28 cellular contexts compared by ENCODE assay signal in the genomic region with DNA sequence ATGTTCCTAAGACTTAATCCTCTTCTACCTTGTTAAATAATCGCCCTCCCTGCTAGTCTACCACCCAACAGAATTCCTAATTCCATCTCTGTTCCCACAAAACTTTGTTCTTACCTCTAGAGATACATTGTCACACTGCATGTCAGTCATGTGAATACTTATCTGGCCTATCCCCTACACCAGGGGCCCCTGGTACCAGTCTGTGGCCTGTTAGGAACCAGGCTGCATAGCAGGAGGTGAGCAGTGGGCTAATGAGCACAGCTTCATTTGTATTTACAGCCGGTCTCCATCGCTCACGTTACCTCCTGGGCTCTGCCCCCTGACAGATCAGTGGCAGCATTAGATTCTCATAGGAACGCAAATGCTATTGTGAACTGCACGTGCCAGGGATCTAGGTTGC.
A peak's percentile ranks its signal among the peaks of the same experiment; 100 is the strongest.
DNase-seq lines count a peak whose midpoint lies in the region; ATAC-seq and TF ChIP-seq lines count a peak whose summit lies in the region.
"Had no signal": no experiment of that assay in that cellular context is flagged by ENCODE, and none has a peak within 500 bp of the region (broad histone marks: within the 10 kb centered on the region; RNA-seq: fewer than 3 reads in every experiment).

No MANE protein-coding gene starts in this region.

- H3K27me3 ChIP-seq in RWPE2 (ENCODE audit: insufficient read depth, poor library complexity, severe bottlenecking) (no peaks in the 10 kb centered on the region), layer of hippocampus (ENCODE audit: control insufficient read depth, insufficient read depth, low read length) (no peaks in the 10 kb centered on the region), thoracic aorta (replicated peaks; ENCODE audit: insufficient read depth) (no peaks in the 10 kb centered on the region)
- H3K27me3 ChIP-seq: BE2C, body of pancreas, uterus had no signal

- no peak overlapping the region for H3K27ac ChIP-seq in HEK293 (ENCODE audit: extremely low read depth, low read depth, low read length)
- H3K27ac ChIP-seq in RWPE2 (ENCODE audit: poor library complexity, severe bottlenecking), result peak overlapping the region; percentile 22
- peak overlapping the region; percentile 14 for H3K27ac ChIP-seq in layer of hippocampus (ENCODE audit: low read depth, low read length)
- H3K27ac ChIP-seq in thoracic aorta, result peak overlapping the region; percentile 83 to 85
- H3K27ac ChIP-seq: body of pancreas, HL-60 had no signal

- no peak for ATAC-seq in RWPE2 (ENCODE audit: low read depth)
- ATAC-seq in thoracic aorta (ENCODE audit: insufficient number of reproducible peaks, low FRiP score, low read depth), result no peak
- no peak for ATAC-seq in GM18505 (IDR thresholded peaks at IDR 0.05; ENCODE audit: unreplicated experiment)
- ATAC-seq: activated CD4-positive, CD25-positive, alpha-beta regulatory T cell treated with anti-CD3 and anti-CD28 coated beads, Interleukin-2, amount 50 U/mL, for 24 hours; activated T-cell treated with anti-CD3 and anti-CD28 coated beads, Interleukin-2, amount 50 U/mL, for 72 hours; body of pancreas; CD8-positive, alpha-beta T cell; mucosa of descending colon; natural killer cell treated with Interleukin-12 subunit alpha and Interleukin-12 subunit beta and Interleukin-15 and Interleukin-18, amount 100 ng/mL, for 72 hours; stimulated activated effector memory CD8-positive, alpha-beta T cell treated with anti-CD3 and anti-CD28 coated beads, Interleukin-12 subunit alpha, Interleukin-12 subunit beta, amount 100 ng/mL, for 72 hours had no signal

- TF ChIP-seq POLR2A in GM18505 (IDR thresholded peaks at IDR 0.05; ENCODE audit: borderline replicate concordance, extremely low read depth, insufficient read depth, insufficient read length), result no peak

- CTCF ChIA-PET in HEK293 (lab: Yijun Ruan, JAX), result interaction anchor here (0.6 kb wide), 1 partner anchor 62 kb away, joined by 3 read pairs; no protein-coding TSS in a partner anchor

- peaks cover 20% of the 10 kb centered on the region for H3K4me1 ChIP-seq in HEK293 (ENCODE audit: control insufficient read depth, insufficient read depth, low read length)
- peaks cover 53% of the 10 kb centered on the region for H3K4me1 ChIP-seq in RWPE2 (ENCODE audit: insufficient read depth, poor library complexity, severe bottlenecking)
- peaks cover 41 to 69% of the 10 kb centered on the region in 2 donors for H3K4me1 ChIP-seq in thoracic aorta (ENCODE audit: control insufficient read depth in 1 of 2, low read depth in 2 of 2)
- H3K4me1 ChIP-seq: BE2C had no signal

- H3K9me3 ChIP-seq in HEK293 (ENCODE audit: control insufficient read depth, insufficient read depth, low read depth, low read length), result no peaks in the 10 kb centered on the region
- no peaks in the 10 kb centered on the region for H3K9me3 ChIP-seq in RWPE2 (ENCODE audit: severe bottlenecking)
- H3K9me3 ChIP-seq in thoracic aorta, result no peaks in the 10 kb centered on the region
- H3K9me3 ChIP-seq: BE2C, body of pancreas, HAP-1, mucosa of descending colon, SK-N-SH, uterus had no signal

- no peak overlapping the region for H3K4me3 ChIP-seq in HEK293 (ENCODE audit: low read depth, low read length)
- no peak overlapping the region for H3K4me3 ChIP-seq in RWPE2 (ENCODE audit: severe bottlenecking)
- no peak overlapping the region for H3K4me3 ChIP-seq in thoracic aorta
- H3K4me3 ChIP-seq: body of pancreas, HAP-1, lung, mucosa of descending colon, uterus had no signal

- POLR2A ChIA-PET in HEK293 (lab: Yijun Ruan, JAX), result no interaction called here

- no peak for TF ChIP-seq CTCF in HEK293 (tag by site-specific recombination; IDR thresholded peaks at IDR 0.05)
- no peak for TF ChIP-seq CTCF in RWPE2 (IDR thresholded peaks at IDR 0.05; ENCODE audit: poor library complexity, severe bottlenecking)
- no peak for TF ChIP-seq CTCF in thoracic aorta (IDR thresholded peaks at IDR 0.05)

- DNase-seq in RWPE2 (ENCODE audit: low spot score), result no peak
- DNase-seq in thoracic aorta (ENCODE audit: low spot score), result no peak
- DNase-seq in UCSD-AML1 (lab: John Stamatoyannopoulos, UW; ENCODE audit: unreplicated experiment), result no peak
- no peak for DNase-seq in stimulated activated CD4-positive, alpha-beta T cell treated with anti-CD3 and anti-CD28 coated beads, Interleukin-4, amount 100 ng/mL, for 4 hours
- DNase-seq: activated CD4-positive, alpha-beta T cell treated with anti-CD3 and anti-CD28 coated beads, Interleukin-2, amount 50 U/mL, for 48 hours; activated naive CD4-positive, alpha-beta T cell; activated T-cell treated with anti-CD3 and anti-CD28 coated beads, Interleukin-2, amount 50 U/mL, for 72 hours; BE2C; body of pancreas; CD8-positive, alpha-beta T cell; cerebellar nuclear complex; foreskin melanocyte; KG1; kidney glomerular epithelial cell; MM.1S; mucosa of descending colon; NCI-H1105 treated with DMSO at 0.1 percent for 48 hours; SK-N-SH; uterus had no signal

- H3K36me3 ChIP-seq in HEK293 (ENCODE audit: control insufficient read depth in 2 of 2, insufficient read depth in 1 of 2, low read length in 2 of 2), result no peaks in the 10 kb centered on the region
- H3K36me3 ChIP-seq in RWPE2 (ENCODE audit: low read depth), result peaks cover 51% of the 10 kb centered on the region
- H3K36me3 ChIP-seq in thoracic aorta, result no peaks in the 10 kb centered on the region
- H3K36me3 ChIP-seq: BE2C, HAP-1, uterus had no signal

TF ChIP-seq in HEK293, 187 proteins besides CTCF, POLR2A, EP300 and RAD21:
- TF ChIP-seq ZNF221 (tag by site-specific recombination; IDR thresholded peaks at IDR 0.05; ENCODE audit: borderline replicate concordance) (no peak), ZNF610 (tag by site-specific recombination; IDR thresholded peaks at IDR 0.05; ENCODE audit: borderline replicate concordance) (peak; percentile 74; the same call in 1 of the 2 replicates), ZBTB20 (tag by site-specific recombination; IDR thresholded peaks at IDR 0.05) (peak; percentile 27; the same call in 1 of the 2 replicates), ZNF48 (tag by site-specific recombination; IDR thresholded peaks at IDR 0.05) (no peak)
